Comparison of ENCODE assay signal across 22 cellular contexts in genomic region chr21:42067531-42068255, GRCh38. TPM values are rescaled to one million over a fixed set of nuclear protein-coding genes. Genes with fewer than 3 reads are reported as not detected.
DNase-seq lines count a peak whose midpoint lies in the region; ATAC-seq and TF ChIP-seq lines count a peak whose summit lies in the region.
"Had no signal": no experiment of that assay in that cellular context is flagged by ENCODE, and none has a peak within 500 bp of the region (broad histone marks: within the 10 kb centered on the region; RNA-seq: fewer than 3 reads in every experiment).

No MANE protein-coding gene starts in this region.

- no peaks in the 10 kb centered on the region for H3K9me3 ChIP-seq in Caco-2
- H3K9me3 ChIP-seq in NT2/D1 (ENCODE audit: insufficient read depth, low read length), result no peaks in the 10 kb centered on the region
- H3K9me3 ChIP-seq: BE2C, MG63 had no signal

- H3K4me1 ChIP-seq in Caco-2 (peaks cover 24% of the 10 kb centered on the region), NT2/D1 (ENCODE audit: insufficient read depth, insufficient read length) (peaks cover 31% of the 10 kb centered on the region)
- H3K4me1 ChIP-seq: BE2C had no signal

- H3K4me3 ChIP-seq in Caco-2 (ENCODE audit: low read depth, low read length), result no peak overlapping the region
- no peak overlapping the region for H3K4me3 ChIP-seq in NT2/D1 (ENCODE audit: insufficient read length, low read depth)
- H3K4me3 ChIP-seq: MG63 had no signal

- H3K9ac ChIP-seq in NT2/D1 (ENCODE audit: insufficient read length, low read depth), result peak overlapping the region; percentile 25

- H3K27me3 Mint-ChIP-seq in Caco-2 (ENCODE audit: insufficient read depth, unreplicated experiment), result no peaks in the 10 kb centered on the region
- H3K27me3 Mint-ChIP-seq in chondrocyte (ENCODE audit: low read depth), result peaks cover 20% of the 10 kb centered on the region
- peaks cover 27% of the 10 kb centered on the region for H3K27me3 Mint-ChIP-seq in nephron progenitor cell (ENCODE audit: low read depth, poor library complexity)

- CTCF ChIA-PET in Caco-2 (lab: Charles Lee), result no interaction called here

- H3K9me3 Mint-ChIP-seq in Caco-2 (ENCODE audit: unreplicated experiment) (no peaks in the 10 kb centered on the region), chondrocyte (ENCODE audit: low read depth) (no peaks in the 10 kb centered on the region), nephron progenitor cell (no peaks in the 10 kb centered on the region)
- H3K9me3 Mint-ChIP-seq: CD4-positive, CD25-positive, alpha-beta regulatory T cell; HFFc6 had no signal

- TF ChIP-seq CTCF in Caco-2 (IDR thresholded peaks at IDR 0.05; ENCODE audit: insufficient read depth in 1 of 2, low read depth in 1 of 2, low read length in 1 of 2, severe bottlenecking in 1 of 2, unreplicated experiment in 1 of 2) (no peak), chondrocyte (IDR thresholded peaks at IDR 0.05) (no peak), nephron progenitor cell (IDR thresholded peaks at IDR 0.05) (no peak)

- POLR2A ChIA-PET in Caco-2 (lab: Charles Lee), result no interaction called here

- no peak for ATAC-seq in GM21786 (IDR thresholded peaks at IDR 0.05; ENCODE audit: unreplicated experiment)
- ATAC-seq: SK-N-SH treated with all-trans-retinoic acid at 6 μM for 48 hours had no signal

- H3K36me3 Mint-ChIP-seq in Caco-2 (ENCODE audit: insufficient read depth, unreplicated experiment), result no peaks in the 10 kb centered on the region
- no peaks in the 10 kb centered on the region for H3K36me3 Mint-ChIP-seq in chondrocyte (ENCODE audit: low read depth)
- H3K36me3 Mint-ChIP-seq in nephron progenitor cell (ENCODE audit: low read depth), result no peaks in the 10 kb centered on the region
- H3K36me3 Mint-ChIP-seq: CD4-positive, CD25-positive, alpha-beta regulatory T cell had no signal

- BruUV-seq in Caco-2 (replicated peaks; lab: Mats Ljungman, UMichigan), result no TSS peak

- H3K4me1 Mint-ChIP-seq in Caco-2 (ENCODE audit: low read depth, unreplicated experiment) (peaks cover 14% of the 10 kb centered on the region), chondrocyte (ENCODE audit: low read depth) (no peaks in the 10 kb centered on the region), nephron progenitor cell (peaks cover 39% of the 10 kb centered on the region)

- H3K27ac Mint-ChIP-seq in Caco-2 (ENCODE audit: unreplicated experiment), result peak overlapping the region; percentile 85
- H3K27ac Mint-ChIP-seq in chondrocyte (ENCODE audit: unreplicated experiment), result no peak overlapping the region
- peak overlapping the region; percentile 15 for H3K27ac Mint-ChIP-seq in nephron progenitor cell
- H3K27ac Mint-ChIP-seq: HFFc6 had no signal

- intact Hi-C loops in Caco-2 (cut with micrococcal nuclease; ENCODE audit: unreplicated experiment), result loop anchor here (1.0 kb wide), 1 partner anchor 10 kb away; no protein-coding TSS in a partner anchor

- H3K27me3 ChIP-seq in Caco-2 (replicated peaks; ENCODE audit: control insufficient read depth, insufficient read depth, low read length) (no peaks in the 10 kb centered on the region), NT2/D1 (ENCODE audit: insufficient read depth, insufficient read length) (peaks cover 9% of the 10 kb centered on the region)
- H3K27me3 ChIP-seq: MG63 had no signal

- peak; percentile 47 to 60 for DNase-seq in Caco-2
- no peak for DNase-seq in NT2/D1 (ENCODE audit: low read depth, low spot score)
- DNase-seq in chondrocyte (ENCODE audit: low spot score), result peak; percentile 55
- no peak for DNase-seq in nephron progenitor cell
- DNase-seq in kidney tubule cell (ENCODE audit: low spot score), result no peak
- no peak for DNase-seq in activated T-cell treated with anti-CD3 and anti-CD28 coated beads, Interleukin-2, amount 50 U/mL, for 1 hour
- DNase-seq in midbrain (lab: John Stamatoyannopoulos, UW), result no peak
- DNase-seq: BE2C; Calu3; CD4-positive, CD25-positive, alpha-beta regulatory T cell; EL; HFFc6; Kasumi-1; MG63; NCI-H1048; NCI-H1436; NCI-H2081 treated with DMSO at 0.1 percent for 48 hours; NCI-H446 treated with DMSO at 0.1 percent for 48 hours; SIG-M5 had no signal

- H3K36me3 ChIP-seq in Caco-2 (ENCODE audit: control insufficient read depth, insufficient read depth, low read length) (no peaks in the 10 kb centered on the region), NT2/D1 (ENCODE audit: insufficient read depth, insufficient read length, low read length) (no peaks in the 10 kb centered on the region)
- H3K36me3 ChIP-seq: BE2C, MG63 had no signal

- H3K4me3 Mint-ChIP-seq in Caco-2 (ENCODE audit: unreplicated experiment) (no peak overlapping the region), chondrocyte (ENCODE audit: unreplicated experiment) (no peak overlapping the region), nephron progenitor cell (no peak overlapping the region)
- H3K4me3 Mint-ChIP-seq: HFFc6 had no signal

RNA-seq across cellular contexts. Expression of gene UMODL1, which starts 3.4 kb away (rescaled TPM):
- total RNA-seq in Caco-2 (2022), result 0.20 and 0.21 TPM in 2 replicates
- total RNA-seq in chondrocyte, result 0.29 TPM in 1 of 3 replicates, not detected in the others
- total RNA-seq: Calu3, HFFc6, RPMI7951 had no signal

RNA-seq across cellular contexts. Expression of gene ZBTB21, which starts 57.5 kb away (rescaled TPM):
- 21.4 and 23.3 TPM in 2 replicates for total RNA-seq in Caco-2 (2022)
- 18.0 to 21.2 TPM (median 18.6 TPM) in 3 replicates for total RNA-seq in chondrocyte

Comparison
In these comparisons a context has a peak if more than half of its experiments do, and no peak if none do; other contexts are left out.
1. DNase-seq: peak in Caco-2 (2 of 2) and chondrocyte (single experiment); none in NT2/D1 (single experiment), nephron progenitor cell (single experiment), kidney tubule cell (single experiment), activated T-cell treated with anti-CD3 and anti-CD28 coated beads, Interleukin-2, amount 50 U/mL, for 1 hour (single experiment) and midbrain (single experiment).